ENCODE assay signal across 1 cellular context in the genomic region with DNA sequence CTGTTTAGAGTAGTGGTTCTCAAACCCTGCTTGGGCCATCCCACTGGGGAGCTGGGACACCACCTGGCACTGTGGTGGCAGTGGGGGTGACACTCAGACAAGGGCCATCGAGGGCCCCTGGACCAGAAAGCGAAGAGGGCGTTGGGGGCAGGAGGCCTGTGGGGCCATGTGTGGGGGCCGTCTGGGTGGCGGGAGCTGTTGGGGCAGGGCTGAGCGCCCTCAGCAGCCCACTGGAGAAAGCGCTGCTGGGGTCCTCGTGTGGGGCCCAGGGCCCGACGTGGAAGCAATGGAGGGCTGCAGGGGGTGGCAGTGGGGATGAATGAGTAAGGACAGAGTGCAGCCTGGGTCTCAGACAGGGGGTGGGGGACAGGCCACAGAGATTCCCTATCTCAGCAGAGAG.
TF ChIP-seq lines count a peak whose summit lies in the region.

No MANE protein-coding gene starts in this region.

TF ChIP-seq in H1, 55 proteins besides CTCF, POLR2A, EP300 and RAD21:
- TF ChIP-seq RNF2 (IDR thresholded peaks at IDR 0.05; ENCODE audit: borderline replicate concordance, low read depth, low read length, missing control alignments, poor library complexity, severe bottlenecking) (no peak), TCF12 (IDR thresholded peaks at IDR 0.05; ENCODE audit: low read depth, low read length) (no peak)
